Comparison of ENCODE assay signal across 2 cellular contexts in the genomic region with DNA sequence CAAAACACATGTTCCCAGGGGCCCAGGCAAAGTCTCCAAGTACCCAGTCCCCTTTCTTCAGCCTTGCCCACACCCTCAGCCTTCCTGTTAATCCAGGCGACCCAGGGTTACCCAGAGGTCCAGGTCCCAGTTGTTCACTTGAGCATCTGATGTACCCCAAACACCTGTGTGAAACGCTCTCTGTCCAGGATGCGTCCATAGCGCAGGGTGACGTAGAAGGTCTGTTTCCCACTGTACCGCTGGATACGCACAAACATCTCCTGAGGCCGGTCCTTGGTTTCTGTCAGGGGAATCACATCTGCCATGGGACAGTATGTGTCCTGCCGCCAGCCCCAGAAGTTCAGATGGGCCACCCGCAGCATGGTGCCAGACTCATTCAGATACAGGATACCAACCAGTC.
TF ChIP-seq lines count a peak whose summit lies in the region.

No MANE protein-coding gene starts in this region.

TF ChIP-seq in A549, 52 proteins besides CTCF, POLR2A, EP300 and RAD21:
- TF ChIP-seq, protein P1, sequence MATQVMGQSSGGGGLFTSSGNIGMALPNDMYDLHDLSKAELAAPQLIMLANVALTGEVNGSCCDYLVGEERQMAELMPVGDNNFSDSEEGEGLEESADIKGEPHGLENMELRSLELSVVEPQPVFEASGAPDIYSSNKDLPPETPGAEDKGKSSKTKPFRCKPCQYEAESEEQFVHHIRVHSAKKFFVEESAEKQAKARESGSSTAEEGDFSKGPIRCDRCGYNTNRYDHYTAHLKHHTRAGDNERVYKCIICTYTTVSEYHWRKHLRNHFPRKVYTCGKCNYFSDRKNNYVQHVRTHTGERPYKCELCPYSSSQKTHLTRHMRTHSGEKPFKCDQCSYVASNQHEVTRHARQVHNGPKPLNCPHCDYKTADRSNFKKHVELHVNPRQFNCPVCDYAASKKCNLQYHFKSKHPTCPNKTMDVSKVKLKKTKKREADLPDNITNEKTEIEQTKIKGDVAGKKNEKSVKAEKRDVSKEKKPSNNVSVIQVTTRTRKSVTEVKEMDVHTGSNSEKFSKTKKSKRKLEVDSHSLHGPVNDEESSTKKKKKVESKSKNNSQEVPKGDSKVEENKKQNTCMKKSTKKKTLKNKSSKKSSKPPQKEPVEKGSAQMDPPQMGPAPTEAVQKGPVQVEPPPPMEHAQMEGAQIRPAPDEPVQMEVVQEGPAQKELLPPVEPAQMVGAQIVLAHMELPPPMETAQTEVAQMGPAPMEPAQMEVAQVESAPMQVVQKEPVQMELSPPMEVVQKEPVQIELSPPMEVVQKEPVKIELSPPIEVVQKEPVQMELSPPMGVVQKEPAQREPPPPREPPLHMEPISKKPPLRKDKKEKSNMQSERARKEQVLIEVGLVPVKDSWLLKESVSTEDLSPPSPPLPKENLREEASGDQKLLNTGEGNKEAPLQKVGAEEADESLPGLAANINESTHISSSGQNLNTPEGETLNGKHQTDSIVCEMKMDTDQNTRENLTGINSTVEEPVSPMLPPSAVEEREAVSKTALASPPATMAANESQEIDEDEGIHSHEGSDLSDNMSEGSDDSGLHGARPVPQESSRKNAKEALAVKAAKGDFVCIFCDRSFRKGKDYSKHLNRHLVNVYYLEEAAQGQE (IDR thresholded peaks at IDR 0.05): no peak
- TF ChIP-seq GATA3 (IDR thresholded peaks at IDR 0.05; ENCODE audit: borderline replicate concordance) (no peak), NR3C1 (IDR thresholded peaks at IDR 0.05) (no peak), CBX2 (IDR thresholded peaks at IDR 0.05; ENCODE audit: borderline replicate concordance, low read depth) (no peak), ZSCAN20 (CRISPR knock-in tag; IDR thresholded peaks at IDR 0.05) (no peak), ZFP36 (IDR thresholded peaks at IDR 0.05; ENCODE audit: borderline replicate concordance, partially characterized antibody) (no peak), NPAS2 (CRISPR knock-in tag; IDR thresholded peaks at IDR 0.05; ENCODE audit: borderline replicate concordance) (no peak), POLR2AphosphoS2 (conservative IDR thresholded peaks at IDR 0.05; ENCODE audit: low read length) (no peak)
- TF ChIP-seq, protein P2, sequence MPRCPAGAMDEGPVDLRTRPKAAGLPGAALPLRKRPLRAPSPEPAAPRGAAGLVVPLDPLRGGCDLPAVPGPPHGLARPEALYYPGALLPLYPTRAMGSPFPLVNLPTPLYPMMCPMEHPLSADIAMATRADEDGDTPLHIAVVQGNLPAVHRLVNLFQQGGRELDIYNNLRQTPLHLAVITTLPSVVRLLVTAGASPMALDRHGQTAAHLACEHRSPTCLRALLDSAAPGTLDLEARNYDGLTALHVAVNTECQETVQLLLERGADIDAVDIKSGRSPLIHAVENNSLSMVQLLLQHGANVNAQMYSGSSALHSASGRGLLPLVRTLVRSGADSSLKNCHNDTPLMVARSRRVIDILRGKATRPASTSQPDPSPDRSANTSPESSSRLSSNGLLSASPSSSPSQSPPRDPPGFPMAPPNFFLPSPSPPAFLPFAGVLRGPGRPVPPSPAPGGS (IDR thresholded peaks at IDR 0.05): no peak

TF ChIP-seq in WTC11, 78 proteins besides CTCF, POLR2A, EP300 and RAD21 (continued from another document):
- TF ChIP-seq, protein P3, sequence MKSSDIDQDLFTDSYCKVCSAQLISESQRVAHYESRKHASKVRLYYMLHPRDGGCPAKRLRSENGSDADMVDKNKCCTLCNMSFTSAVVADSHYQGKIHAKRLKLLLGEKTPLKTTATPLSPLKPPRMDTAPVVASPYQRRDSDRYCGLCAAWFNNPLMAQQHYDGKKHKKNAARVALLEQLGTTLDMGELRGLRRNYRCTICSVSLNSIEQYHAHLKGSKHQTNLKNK (CRISPR knock-in tag; IDR thresholded peaks at IDR 0.05): no peak
- TF ChIP-seq ZBTB21 (CRISPR knock-in tag; IDR thresholded peaks at IDR 0.05; ENCODE audit: borderline replicate concordance) (no peak), JUN (CRISPR knock-in tag; IDR thresholded peaks at IDR 0.05) (no peak), ZNF232 (CRISPR knock-in tag; IDR thresholded peaks at IDR 0.05) (no peak), ELF4 (CRISPR knock-in tag; IDR thresholded peaks at IDR 0.05; ENCODE audit: low read depth) (no peak)
